In the genomic region with DNA sequence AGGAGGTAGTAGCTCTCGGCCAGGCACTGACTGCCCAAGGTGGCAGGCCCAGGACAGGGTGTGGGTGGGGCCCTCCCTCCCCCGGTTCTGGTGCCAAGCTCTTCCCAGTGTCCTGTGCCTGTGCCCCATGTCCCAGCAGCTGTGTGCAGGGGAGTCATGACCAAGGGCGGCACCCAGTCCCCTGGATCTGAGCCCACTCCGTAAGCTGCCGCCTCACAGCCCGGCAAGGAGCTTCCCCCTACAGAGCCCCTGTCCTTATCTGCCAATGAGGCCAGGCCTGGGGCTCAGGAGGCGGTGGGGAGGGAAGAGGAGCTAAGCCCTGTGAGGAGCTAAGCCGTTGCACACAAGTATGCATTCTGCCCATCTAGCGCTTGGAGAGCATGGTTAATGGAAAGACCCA, we compare ENCODE assay signal across 18 cellular contexts. TPM values are rescaled to one million over a fixed set of nuclear protein-coding genes. Genes with fewer than 3 reads are reported as not detected.
"Had no signal": no experiment of that assay in that cellular context is flagged by ENCODE, and none has a peak within 500 bp of the region (broad histone marks: within the 10 kb centered on the region; RNA-seq: fewer than 3 reads in every experiment).

No MANE protein-coding gene starts in this region.

- H3K27ac ChIP-seq: epithelial cell of prostate, gastroesophageal sphincter, ovary, SJSA1 had no signal

- DNase-seq: activated CD4-positive, alpha-beta memory T cell treated with anti-CD3 and anti-CD28 coated beads, Interleukin-2, amount 10 ng/mL, durations not matched to agents 7 days and 5 days; activated CD4-positive, alpha-beta T cell treated with anti-CD3 and anti-CD28 coated beads for 36 hours; activated CD8-positive, alpha-beta memory T cell treated with anti-CD3 and anti-CD28 coated beads, Interleukin-2, amount 50 U/mL, for 48 hours; activated naive CD4-positive, alpha-beta T cell treated with Interleukin-2 at 50 U/mL for 16 hours; central memory CD4-positive, alpha-beta T cell; cortex of kidney; effector memory CD4-positive, alpha-beta T cell; hypothalamus; kidney glomerular epithelial cell; mammary epithelial cell; ovary; substantia nigra; SW 1271; T-helper 9 cell had no signal

- H3K36me3 ChIP-seq: gastroesophageal sphincter, ovary, SJSA1 had no signal

- H3K9me3 ChIP-seq: gastroesophageal sphincter, ovary, SJSA1 had no signal

- H3K4me1 ChIP-seq: gastroesophageal sphincter, SJSA1 had no signal

- H3K4me3 ChIP-seq: gastroesophageal sphincter, ovary, SJSA1 had no signal

- H3K27me3 ChIP-seq: ovary had no signal

RNA-seq across cellular contexts. Expression of a gene that starts 5.6 kb away (rescaled TPM):
- total RNA-seq: activated CD4-positive, alpha-beta memory T cell treated with anti-CD3 and anti-CD28 coated beads, Interleukin-2, amount 10 ng/mL, durations not matched to agents 7 days and 5 days; activated CD4-positive, alpha-beta T cell treated with anti-CD3 and anti-CD28 coated beads for 36 hours; mammary epithelial cell; natural killer cell treated with Interleukin-12 subunit alpha and Interleukin-12 subunit beta and Interleukin-15 and Interleukin-18, amount 100 ng/mL, for 72 hours; SJSA1 had no signal
- polyA plus RNA-seq: mammary epithelial cell had no signal

RNA-seq across cellular contexts. Expression of a gene that starts 30.6 kb away (rescaled TPM):
- total RNA-seq: activated CD4-positive, alpha-beta memory T cell treated with anti-CD3 and anti-CD28 coated beads, Interleukin-2, amount 10 ng/mL, durations not matched to agents 7 days and 5 days; SJSA1 had no signal
- polyA plus RNA-seq: mammary epithelial cell had no signal
